1 cellular context compared by ENCODE assay signal in genomic region chr6:138231399-138231886, GRCh38.
TF ChIP-seq lines count a peak whose summit lies in the region.

No MANE protein-coding gene starts in this region.

TF ChIP-seq in HepG2, 621 proteins besides CTCF, POLR2A, EP300 and RAD21 (continued from another document and continues in another):
- TF ChIP-seq PAXIP1 (CRISPR knock-in tag; conservative IDR thresholded peaks at IDR 0.05): peak; percentile 94
- no peak for TF ChIP-seq ZNF782 (CRISPR knock-in tag; IDR thresholded peaks at IDR 0.05; ENCODE audit: borderline replicate concordance)
- peak; percentile 21; the same call in 1 of the 2 replicates for TF ChIP-seq ARID3A (IDR thresholded peaks at IDR 0.05; ENCODE audit: low read depth, low read length)
- TF ChIP-seq MAFK (conservative IDR thresholded peaks at IDR 0.05 in 1 of 2, IDR thresholded peaks at IDR 0.05 in 1 of 2; ENCODE audit: low read length in 2 of 2): peak; percentile 88 to 92
- TF ChIP-seq HOMEZ (CRISPR knock-in tag; IDR thresholded peaks at IDR 0.05; ENCODE audit: low read depth): 0 out of 2 replicates have a peak, but pooled peaks have one; percentile 26
- TF ChIP-seq FOXP1 (IDR thresholded peaks at IDR 0.05): no peak
- peak; percentile 97 for TF ChIP-seq FOXP1 (CRISPR knock-in tag; IDR thresholded peaks at IDR 0.05)
- no peak for TF ChIP-seq NFE2L2 (IDR thresholded peaks at IDR 0.05; ENCODE audit: low read length)
- TF ChIP-seq ZNF792 (CRISPR knock-in tag; IDR thresholded peaks at IDR 0.05): no peak
- peak; percentile 78 for TF ChIP-seq MED1 (CRISPR knock-in tag; IDR thresholded peaks at IDR 0.05)
- no peak for TF ChIP-seq ZFAT (CRISPR knock-in tag; conservative IDR thresholded peaks at IDR 0.05)
- no peak for TF ChIP-seq ETS1 (CRISPR knock-in tag; IDR thresholded peaks at IDR 0.05)
- TF ChIP-seq ZNF513 (CRISPR knock-in tag; conservative IDR thresholded peaks at IDR 0.05): no peak
- no peak for TF ChIP-seq ZNF800 (CRISPR knock-in tag; IDR thresholded peaks at IDR 0.05)
- no peak for TF ChIP-seq ZNF781 (CRISPR knock-in tag; IDR thresholded peaks at IDR 0.05; ENCODE audit: borderline replicate concordance, not compliant biosample characterization)
- no peak for TF ChIP-seq CREB1 (IDR thresholded peaks at IDR 0.05)
- TF ChIP-seq CREB1 (CRISPR knock-in tag; IDR thresholded peaks at IDR 0.05): peak; percentile 45; the same call in 1 of the 2 replicates
- no peak for TF ChIP-seq ZNF230 (CRISPR knock-in tag; IDR thresholded peaks at IDR 0.05)
- no peak for TF ChIP-seq ZNF543 (CRISPR knock-in tag; IDR thresholded peaks at IDR 0.05)
- no peak for TF ChIP-seq ZZZ3 (CRISPR knock-in tag; IDR thresholded peaks at IDR 0.05; ENCODE audit: borderline replicate concordance)
- TF ChIP-seq ZBTB14 (CRISPR knock-in tag; IDR thresholded peaks at IDR 0.05): no peak
- TF ChIP-seq KDM6A (CRISPR knock-in tag; IDR thresholded peaks at IDR 0.05; ENCODE audit: low read depth): 0 out of 2 replicates have a peak, but pooled peaks have one; percentile 54
- no peak for TF ChIP-seq ZNF740 (CRISPR knock-in tag; IDR thresholded peaks at IDR 0.05)
- TF ChIP-seq AHDC1 (CRISPR knock-in tag; IDR thresholded peaks at IDR 0.05; ENCODE audit: borderline replicate concordance): peak; percentile 85; the same call in 1 of the 2 replicates
- TF ChIP-seq ZNF12 (CRISPR knock-in tag; IDR thresholded peaks at IDR 0.05): peak; percentile 67; the same call in 1 of the 2 replicates
- TF ChIP-seq FOXO1 (CRISPR knock-in tag; IDR thresholded peaks at IDR 0.05): peak; percentile 62; the same call in 1 of the 2 replicates
- 0 out of 2 replicates have a peak, but pooled peaks have one; percentile 44 for TF ChIP-seq SMAD3 (CRISPR knock-in tag; IDR thresholded peaks at IDR 0.05)
- TF ChIP-seq ZGPAT (CRISPR knock-in tag; IDR thresholded peaks at IDR 0.05): peak; percentile 35; the same call in 1 of the 2 replicates
- TF ChIP-seq HIC2 (CRISPR knock-in tag; IDR thresholded peaks at IDR 0.05; ENCODE audit: low read depth): no peak
- TF ChIP-seq LCORL (IDR thresholded peaks at IDR 0.05): no peak
- TF ChIP-seq LCORL (CRISPR knock-in tag; IDR thresholded peaks at IDR 0.05): 0 out of 2 replicates have a peak, but pooled peaks have one; percentile 19
- TF ChIP-seq PHF5A (CRISPR knock-in tag; IDR thresholded peaks at IDR 0.05; ENCODE audit: low read depth, unreplicated experiment): peak; percentile 19
- TF ChIP-seq CEBPB (IDR thresholded peaks at IDR 0.05; ENCODE audit: borderline replicate concordance, low read depth, low read length): no peak
